8 cellular contexts compared by ENCODE assay signal in the genomic region with DNA sequence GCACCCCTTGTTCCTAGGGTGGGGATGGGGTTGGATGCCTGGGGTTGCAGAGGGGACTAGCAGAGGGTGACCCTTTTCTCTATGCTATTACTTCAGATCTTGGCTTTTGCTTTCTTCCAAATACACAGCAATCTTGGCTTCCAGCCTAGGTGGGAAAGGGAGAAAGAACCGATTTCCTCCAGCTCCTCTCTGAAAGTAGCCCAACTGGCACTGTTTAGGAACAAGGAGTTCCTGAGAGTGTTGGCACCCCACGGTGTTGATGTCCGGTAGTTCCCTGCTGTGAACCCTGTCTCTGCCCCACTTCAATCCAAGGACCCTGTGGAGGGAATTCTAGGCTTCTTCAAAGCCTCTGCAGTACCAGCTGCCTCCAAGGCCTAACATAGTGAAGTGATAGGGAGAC. TPM values are rescaled to one million over a fixed set of nuclear protein-coding genes. Genes with fewer than 3 reads are reported as not detected.
DNase-seq lines count a peak whose midpoint lies in the region; ATAC-seq and TF ChIP-seq lines count a peak whose summit lies in the region.

No MANE protein-coding gene starts in this region.

- H3K4ac ChIP-seq in IMR-90 (ENCODE audit: low read depth, low read length), result peak overlapping the region; percentile 92

- H3K4me1 ChIP-seq in IMR-90 (ENCODE audit: control insufficient read depth, insufficient read depth, low read length), result peaks cover 18% of the 10 kb centered on the region
- peaks cover 19% of the 10 kb centered on the region for H3K4me1 ChIP-seq in iPS-15b (ENCODE audit: control insufficient read depth, insufficient read depth, low read length)

- no peak for DNase-seq in IMR-90
- no peak for DNase-seq in activated naive CD8-positive, alpha-beta T cell treated with anti-CD3 and anti-CD28 coated beads, Interleukin-2, amount 10 ng/mL, durations not matched to agents 7 days and 5 days
- no peak for DNase-seq in stimulated activated effector memory CD8-positive, alpha-beta T cell treated with anti-CD3 and anti-CD28 coated beads, Interleukin-12 subunit alpha, Interleukin-12 subunit beta, amount 100 ng/mL, for 72 hours (ENCODE audit: low spot score in 2 of 2)
- no peak for DNase-seq in amniotic stem cell (lab: John Stamatoyannopoulos, UW)
- no peak for DNase-seq in stimulated activated CD8-positive, alpha-beta memory T cell treated with anti-CD3 and anti-CD28 coated beads, Interleukin-4, amount 100 ng/mL, for 48 hours
- no peak for DNase-seq in HT-29 (ENCODE audit: low spot score)

- no peak for TF ChIP-seq POLR2A in IMR-90 (IDR thresholded peaks at IDR 0.05; ENCODE audit: low read depth, low read length)

- peak overlapping the region; percentile 78 for H3K18ac ChIP-seq in IMR-90 (ENCODE audit: low read depth, low read length)

- H2BK15ac ChIP-seq in IMR-90 (ENCODE audit: low read depth, low read length), result peak overlapping the region; percentile 88; the same call in 2 of the 3 replicates

- H3K4me2 ChIP-seq in IMR-90 (ENCODE audit: low read depth, low read length), result peak overlapping the region; percentile 86

- peak overlapping the region; percentile 76 for H2AFZ ChIP-seq in IMR-90 (replicated peaks; ENCODE audit: low read length, poor library complexity)

- peak overlapping the region; percentile 60 to 83; a peak in 3 of 4 replicates for H4K8ac ChIP-seq in IMR-90 (ENCODE audit: low read depth in 2 of 2, low read length in 2 of 2)

- peaks cover 27% of the 10 kb centered on the region for H4K20me1 ChIP-seq in IMR-90 (ENCODE audit: insufficient read depth, low read length)

- peak overlapping the region; percentile 85 for H3K56ac ChIP-seq in IMR-90 (ENCODE audit: extremely low read depth, insufficient read depth, low read length)

- H3K36me3 Mint-ChIP-seq in activated naive CD8-positive, alpha-beta T cell treated with anti-CD3 and anti-CD28 coated beads, Interleukin-2, amount 10 ng/mL, durations not matched to agents 7 days and 5 days, result peaks cover 33% of the 10 kb centered on the region
- H3K36me3 Mint-ChIP-seq in stimulated activated effector memory CD8-positive, alpha-beta T cell treated with anti-CD3 and anti-CD28 coated beads, Interleukin-12 subunit alpha, Interleukin-12 subunit beta, amount 100 ng/mL, for 72 hours, result peaks cover 54% of the 10 kb centered on the region

- no TSS peak for BruUV-seq in IMR-90 (replicated peaks; lab: Mats Ljungman, UMichigan)

- H3K4me3 Mint-ChIP-seq in activated naive CD8-positive, alpha-beta T cell treated with anti-CD3 and anti-CD28 coated beads, Interleukin-2, amount 10 ng/mL, durations not matched to agents 7 days and 5 days, result peak overlapping the region; percentile 100
- peak overlapping the region; percentile 95 for H3K4me3 Mint-ChIP-seq in stimulated activated effector memory CD8-positive, alpha-beta T cell treated with anti-CD3 and anti-CD28 coated beads, Interleukin-12 subunit alpha, Interleukin-12 subunit beta, amount 100 ng/mL, for 72 hours

- CTCF ChIA-PET in IMR-90 (lab: Yijun Ruan, JAX), result no interaction called here

- in situ Hi-C loops in IMR-90 (cut with MboI; ENCODE audit: low sequenced_read_pairs), result loop anchor here (25.0 kb wide), 1 partner anchor 783 kb away; the partner anchor contains the start of gene ATL3

- H3K27ac Mint-ChIP-seq in activated naive CD8-positive, alpha-beta T cell treated with anti-CD3 and anti-CD28 coated beads, Interleukin-2, amount 10 ng/mL, durations not matched to agents 7 days and 5 days, result peak overlapping the region; percentile 100
- H3K27ac Mint-ChIP-seq in stimulated activated effector memory CD8-positive, alpha-beta T cell treated with anti-CD3 and anti-CD28 coated beads, Interleukin-12 subunit alpha, Interleukin-12 subunit beta, amount 100 ng/mL, for 72 hours, result peak overlapping the region; percentile 99

- H2AK5ac ChIP-seq in IMR-90 (ENCODE audit: low read depth, low read length), result peak overlapping the region; percentile 92

- H3K9ac ChIP-seq in IMR-90 (ENCODE audit: low read depth, low read length) (peak overlapping the region; percentile 69), iPS-15b (ENCODE audit: low read depth, low read length) (peak overlapping the region; percentile 8)

- H2BK5ac ChIP-seq in IMR-90 (ENCODE audit: low read depth, low read length, poor library complexity, severe bottlenecking), result peak overlapping the region; percentile 85

- POLR2A ChIA-PET in IMR-90 (lab: Charles Lee; ENCODE audit: unreplicated experiment), result no interaction called here
- POLR2A ChIA-PET in activated naive CD8-positive, alpha-beta T cell treated with anti-CD3 and anti-CD28 coated beads, Interleukin-2, amount 10 ng/mL, durations not matched to agents 7 days and 5 days (lab: Charles Lee), result interaction anchor here (1.9 to 6.2 kb wide), 5 partner anchors 26 to 208 kb away, joined by 16 to 117 read pairs (median 82); partner anchors contain the start of genes HNRNPUL2, LBHD1, TMEM179B and TTC9C

- peak overlapping the region; percentile 92 for H3K23ac ChIP-seq in IMR-90 (ENCODE audit: low read depth, low read length)

- H2BK20ac ChIP-seq in IMR-90 (ENCODE audit: low read depth, low read length), result peak overlapping the region; percentile 87

- WGBS in IMR-90 (ENCODE audit: extremely low coverage in 2 of 2, insufficient read length in 1 of 2), 2 experiments, result no CpG with 5 or more reads among the region's 3 CpGs

- TF ChIP-seq CTCF in IMR-90 (conservative IDR thresholded peaks at IDR 0.05; ENCODE audit: low read depth, low read length), result no peak

- peaks cover 9% of the 10 kb centered on the region; the same call in 1 of the 2 replicates for H3K9me1 ChIP-seq in IMR-90 (ENCODE audit: insufficient read depth, low read length)

- peaks cover 26% of the 10 kb centered on the region for H3K36me3 ChIP-seq in IMR-90 (ENCODE audit: control insufficient read depth, insufficient read depth, low read length)
- peaks cover 59% of the 10 kb centered on the region for H3K36me3 ChIP-seq in iPS-15b (ENCODE audit: control insufficient read depth, insufficient read depth, low read length)

- H3K79me1 ChIP-seq in IMR-90 (ENCODE audit: low read depth in 1 of 2, low read length in 2 of 2), result peaks cover 12 to 46% of the 10 kb centered on the region in 2 experiments; a peak in 3 of 4 replicates

- ATAC-seq in IMR-90 (ENCODE audit: low read depth), result no peak
- no peak for ATAC-seq in activated naive CD8-positive, alpha-beta T cell treated with anti-CD3 and anti-CD28 coated beads, Interleukin-2, amount 10 ng/mL, durations not matched to agents 7 days and 5 days (ENCODE audit: low read depth)
- no peak for ATAC-seq in stimulated activated effector memory CD8-positive, alpha-beta T cell treated with anti-CD3 and anti-CD28 coated beads, Interleukin-12 subunit alpha, Interleukin-12 subunit beta, amount 100 ng/mL, for 72 hours
- no peak for ATAC-seq in GM19351 (IDR thresholded peaks at IDR 0.05; ENCODE audit: unreplicated experiment)

- peak overlapping the region; percentile 72 for H4K5ac ChIP-seq in IMR-90 (ENCODE audit: low read depth, low read length)

- no peak for TF ChIP-seq RAD21 in IMR-90 (IDR thresholded peaks at IDR 0.05; ENCODE audit: low read length)

- H2AK9ac ChIP-seq in IMR-90 (replicated peaks; ENCODE audit: low read depth, low read length, poor library complexity), result peak overlapping the region; percentile 96

- H3K14ac ChIP-seq in IMR-90 (replicated peaks; ENCODE audit: low read depth, low read length), result peak overlapping the region; percentile 94

- peak overlapping the region; percentile 86 for H4K91ac ChIP-seq in IMR-90 (ENCODE audit: insufficient read depth, low read depth, low read length)

- H3K9me3 Mint-ChIP-seq in activated naive CD8-positive, alpha-beta T cell treated with anti-CD3 and anti-CD28 coated beads, Interleukin-2, amount 10 ng/mL, durations not matched to agents 7 days and 5 days, result no peaks in the 10 kb centered on the region
- H3K9me3 Mint-ChIP-seq in stimulated activated effector memory CD8-positive, alpha-beta T cell treated with anti-CD3 and anti-CD28 coated beads, Interleukin-12 subunit alpha, Interleukin-12 subunit beta, amount 100 ng/mL, for 72 hours, result no peaks in the 10 kb centered on the region

- H3K27me3 ChIP-seq in IMR-90 (ENCODE audit: control insufficient read depth, insufficient read depth, low read length), result no peaks in the 10 kb centered on the region
- H3K27me3 ChIP-seq in iPS-15b (ENCODE audit: control insufficient read depth, insufficient read depth, low read length), result no peaks in the 10 kb centered on the region

- peak overlapping the region; percentile 94 for H2BK120ac ChIP-seq in IMR-90 (ENCODE audit: low read depth, low read length)

- dilution Hi-C loops in IMR-90 (cut with HindIII; ENCODE audit: low sequenced_read_pairs, unreplicated experiment), result no loop called here

- no peaks in the 10 kb centered on the region for H3K9me3 ChIP-seq in IMR-90 (ENCODE audit: control insufficient read depth, insufficient read depth, low read length)
- no peaks in the 10 kb centered on the region for H3K9me3 ChIP-seq in iPS-15b (ENCODE audit: control insufficient read depth, insufficient read depth, low read length)

- no peaks in the 10 kb centered on the region for H3K27me3 Mint-ChIP-seq in activated naive CD8-positive, alpha-beta T cell treated with anti-CD3 and anti-CD28 coated beads, Interleukin-2, amount 10 ng/mL, durations not matched to agents 7 days and 5 days

- intact Hi-C loops in IMR-90 (cut with micrococcal nuclease), result no loop called here

- no peak overlapping the region; the same call in 1 of the 2 replicates for H3K4me3 ChIP-seq in IMR-90 (ENCODE audit: insufficient read depth, low read depth, low read length)
- H3K4me3 ChIP-seq in iPS-15b (ENCODE audit: low read depth, low read length), result peak overlapping the region; percentile 98

- H3K27ac ChIP-seq in IMR-90 (ENCODE audit: insufficient read depth, low read length), result peak overlapping the region; percentile 98

- H3K4me1 Mint-ChIP-seq in activated naive CD8-positive, alpha-beta T cell treated with anti-CD3 and anti-CD28 coated beads, Interleukin-2, amount 10 ng/mL, durations not matched to agents 7 days and 5 days, result peaks cover 33% of the 10 kb centered on the region
- H3K4me1 Mint-ChIP-seq in stimulated activated effector memory CD8-positive, alpha-beta T cell treated with anti-CD3 and anti-CD28 coated beads, Interleukin-12 subunit alpha, Interleukin-12 subunit beta, amount 100 ng/mL, for 72 hours, result peaks cover 41% of the 10 kb centered on the region

RNA-seq across cellular contexts. Expression of gene SLC3A2, which starts 1.1 kb away (rescaled TPM):
- 114 and 140 TPM in 2 replicates for total RNA-seq in IMR-90 (2012; rRNA removed)
- polyA plus RNA-seq in IMR-90 (2012; rRNA removed), result 239 TPM in 2 replicates
- polyA plus RNA-seq in IMR-90 (2012; cell fraction: cytosol; rRNA removed), result 251 and 299 TPM in 2 replicates
- polyA plus RNA-seq in IMR-90 (2012; cell fraction: nucleus; rRNA removed; ENCODE audit: low replicate concordance), result 340 and 413 TPM in 2 replicates
- total RNA-seq in activated naive CD8-positive, alpha-beta T cell treated with anti-CD3 and anti-CD28 coated beads, Interleukin-2, amount 10 ng/mL, durations not matched to agents 7 days and 5 days, result 100 to 1,000 TPM; 222 to 228 TPM
- total RNA-seq in HT-29 (2014; rRNA removed; shearing (Covaris generic)), result 418 and 438 TPM in 2 replicates

RNA-seq across cellular contexts. Expression of gene WDR74, which starts 40.2 kb away (rescaled TPM):
- 40.8 and 44.3 TPM in 2 replicates for total RNA-seq in IMR-90 (2012; rRNA removed)
- 38.4 and 41.9 TPM in 2 replicates for polyA plus RNA-seq in IMR-90 (2012; rRNA removed)
- 31.9 and 59.9 TPM in 2 replicates for polyA plus RNA-seq in IMR-90 (2012; cell fraction: cytosol; rRNA removed)
- polyA plus RNA-seq in IMR-90 (2012; cell fraction: nucleus; rRNA removed; ENCODE audit: low replicate concordance), result 66.2 and 131 TPM in 2 replicates
- total RNA-seq in activated naive CD8-positive, alpha-beta T cell treated with anti-CD3 and anti-CD28 coated beads, Interleukin-2, amount 10 ng/mL, durations not matched to agents 7 days and 5 days, result 10 to 100 TPM; 75.2 to 78.0 TPM
- total RNA-seq in HT-29 (2014; rRNA removed; shearing (Covaris generic)), result 183 and 191 TPM in 2 replicates

RNA-seq across cellular contexts. Expression of gene CHRM1, which starts 41.6 kb away (rescaled TPM):
- total RNA-seq in IMR-90 (2012; rRNA removed), result not detected in 2 replicates
- polyA plus RNA-seq in IMR-90 (2012; rRNA removed), result not detected in 2 replicates
- polyA plus RNA-seq in IMR-90 (2012; cell fraction: cytosol; rRNA removed), result not detected in 2 replicates
- polyA plus RNA-seq in IMR-90 (2012; cell fraction: nucleus; rRNA removed; ENCODE audit: low replicate concordance), result not detected in 2 replicates
- not detected for total RNA-seq in activated naive CD8-positive, alpha-beta T cell treated with anti-CD3 and anti-CD28 coated beads, Interleukin-2, amount 10 ng/mL, durations not matched to agents 7 days and 5 days
- total RNA-seq in HT-29 (2014; rRNA removed; shearing (Covaris generic)), result 0.18 TPM in 1 of 2 replicates, not detected in the other

RNA-seq across cellular contexts. Expression of gene TEX54, which starts 46.9 kb away (rescaled TPM):
- not detected in 2 replicates for total RNA-seq in IMR-90 (2012; rRNA removed)
- polyA plus RNA-seq in IMR-90 (2012; rRNA removed), result not detected in 2 replicates
- polyA plus RNA-seq in IMR-90 (2012; cell fraction: cytosol; rRNA removed), result not detected in 2 replicates
- not detected in 2 replicates for polyA plus RNA-seq in IMR-90 (2012; cell fraction: nucleus; rRNA removed; ENCODE audit: low replicate concordance)
- not detected for total RNA-seq in activated naive CD8-positive, alpha-beta T cell treated with anti-CD3 and anti-CD28 coated beads, Interleukin-2, amount 10 ng/mL, durations not matched to agents 7 days and 5 days
- 0.61 TPM in 1 of 2 replicates, not detected in the other for total RNA-seq in HT-29 (2014; rRNA removed; shearing (Covaris generic))

RNA-seq across cellular contexts. Expression of gene STX5, which starts 47.7 kb away (rescaled TPM):
- total RNA-seq in IMR-90 (2012; rRNA removed), result 48.6 and 49.5 TPM in 2 replicates
- polyA plus RNA-seq in IMR-90 (2012; rRNA removed), result 43.1 and 43.5 TPM in 2 replicates
- 24.5 and 39.6 TPM in 2 replicates for polyA plus RNA-seq in IMR-90 (2012; cell fraction: cytosol; rRNA removed)
- polyA plus RNA-seq in IMR-90 (2012; cell fraction: nucleus; rRNA removed; ENCODE audit: low replicate concordance), result 35.4 and 47.9 TPM in 2 replicates
- 10 to 100 TPM; 43.4 to 44.3 TPM for total RNA-seq in activated naive CD8-positive, alpha-beta T cell treated with anti-CD3 and anti-CD28 coated beads, Interleukin-2, amount 10 ng/mL, durations not matched to agents 7 days and 5 days
- 64.6 and 80.6 TPM in 2 replicates for total RNA-seq in HT-29 (2014; rRNA removed; shearing (Covaris generic))
